29 cellular contexts compared by ENCODE assay signal in the genomic region with DNA sequence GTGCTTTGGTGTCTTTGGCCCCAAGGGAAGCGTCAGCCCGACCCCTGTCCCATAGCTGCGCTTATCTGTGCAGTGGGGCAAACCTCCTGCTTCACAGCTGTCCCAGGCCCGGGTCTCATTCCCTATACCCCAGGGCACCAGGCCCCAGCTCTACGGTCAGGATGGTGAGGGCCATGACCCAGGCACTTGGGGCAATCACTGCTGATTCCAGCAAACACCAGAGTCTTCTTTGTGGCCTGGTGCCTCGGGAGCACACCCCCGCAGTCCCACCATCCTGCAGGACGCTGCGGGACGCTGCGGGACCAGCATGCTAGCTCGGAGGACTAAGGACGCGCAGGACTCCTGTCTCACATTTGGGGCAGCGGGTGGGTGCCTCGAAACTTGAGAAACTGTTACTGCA.
"Had no signal": no experiment of that assay in that cellular context is flagged by ENCODE, and none has a peak within 500 bp of the region (broad histone marks: within the 10 kb centered on the region; RNA-seq: fewer than 3 reads in every experiment).

No MANE protein-coding gene starts in this region.

- DNase-seq: activated B cell treated with CpG ODN at 0.5 μM for 24 hours; activated CD4-positive, alpha-beta memory T cell treated with anti-CD3 and anti-CD28 coated beads for 36 hours; activated CD4-positive, alpha-beta T cell treated with anti-CD3 and anti-CD28 coated beads, Interleukin-2, amount 10 ng/mL, durations not matched to agents 24 days and 14 days; activated CD8-positive, alpha-beta memory T cell treated with anti-CD3 and anti-CD28 coated beads, Interleukin-2, amount 10 ng/mL, durations not matched to agents 7 days and 5 days; activated CD8-positive, alpha-beta memory T cell treated with anti-CD3 and anti-CD28 coated beads, Interleukin-2, amount 50 U/mL, for 4 hours; activated CD8-positive, alpha-beta T cell treated with anti-CD3 and anti-CD28 coated beads, Interleukin-2, amount 10 ng/mL, durations not matched to agents 7 days and 5 days; activated effector memory CD4-positive, alpha-beta T cell treated with anti-CD3 and anti-CD28 coated beads, Interleukin-2, amount 50 U/mL, for 16 hours; activated naive CD4-positive, alpha-beta T cell treated with anti-CD3 and anti-CD28 coated beads for 36 hours; activated naive CD8-positive, alpha-beta T cell treated with anti-CD3 and anti-CD28 coated beads for 36 hours; activated naive CD8-positive, alpha-beta T cell treated with anti-CD3 and anti-CD28 coated beads, Interleukin-2, amount 50 U/mL, for 24 hours; activated T-cell treated with anti-CD3 and anti-CD28 coated beads, Interleukin-2, amount 50 U/mL, for 1 hour; activated T-cell treated with anti-CD3 and anti-CD28 coated beads, Interleukin-2, amount 50 U/mL, for 48 hours; adrenal gland; amygdala; aorta; body of pancreas; caudate nucleus; colonic mucosa; effector CD8-positive, alpha-beta T cell; esophagus squamous epithelium; foreskin melanocyte; T-cell; T1000; WERI-Rb-1 had no signal

- H3K27me3 ChIP-seq: adrenal gland, body of pancreas, colonic mucosa, gastroesophageal sphincter had no signal

- H3K9me3 ChIP-seq: adrenal gland, body of pancreas, colonic mucosa, esophagus squamous epithelium, gastroesophageal sphincter had no signal

- H3K4me3 ChIP-seq: adrenal gland, body of pancreas, colonic mucosa, esophagus squamous epithelium, gastroesophageal sphincter had no signal

- ATAC-seq: activated CD4-positive, CD25-positive, alpha-beta regulatory T cell treated with anti-CD3 and anti-CD28 coated beads, Interleukin-2, amount 50 U/mL, for 24 hours; activated CD8-positive, alpha-beta memory T cell treated with anti-CD3 and anti-CD28 coated beads, Interleukin-2, amount 10 ng/mL, durations not matched to agents 7 days and 5 days; activated CD8-positive, alpha-beta T cell treated with anti-CD3 and anti-CD28 coated beads, Interleukin-2, amount 10 ng/mL, durations not matched to agents 7 days and 5 days; activated naive CD8-positive, alpha-beta T cell treated with anti-CD3 and anti-CD28 coated beads, Interleukin-2, amount 50 U/mL, for 24 hours; body of pancreas; gastroesophageal sphincter; T-cell had no signal

- H3K36me3 ChIP-seq: adrenal gland, colonic mucosa, esophagus squamous epithelium, gastroesophageal sphincter, WERI-Rb-1 had no signal

- H3K4me1 ChIP-seq: adrenal gland, body of pancreas, colonic mucosa, esophagus squamous epithelium had no signal

- FAIRE-seq: endometrium, endothelial cell of umbilical vein had no signal

- H3K27ac ChIP-seq: adrenal gland, body of pancreas, colonic mucosa, epithelial cell of prostate, esophagus squamous epithelium, gastroesophageal sphincter, WERI-Rb-1 had no signal
